Comparison of ENCODE assay signal across 1 cellular context in genomic region chr1:32071758-32072621, GRCh38.
TF ChIP-seq lines count a peak whose summit lies in the region.

No MANE protein-coding gene starts in this region.

TF ChIP-seq in HepG2, 621 proteins besides CTCF, POLR2A, EP300 and RAD21 (continued from another document and continues in another):
- TF ChIP-seq ZNF318 (CRISPR knock-in tag; IDR thresholded peaks at IDR 0.05): no peak
- no peak for TF ChIP-seq CC2D1A (CRISPR knock-in tag; IDR thresholded peaks at IDR 0.05)
- peak; percentile 4 for TF ChIP-seq ZEB1 (IDR thresholded peaks at IDR 0.05; ENCODE audit: insufficient replicate concordance, low read depth)
- TF ChIP-seq ZNF687 (CRISPR knock-in tag; IDR thresholded peaks at IDR 0.05): no peak
- TF ChIP-seq ZNF770 (CRISPR knock-in tag; IDR thresholded peaks at IDR 0.05): no peak
- TF ChIP-seq ARID2 (CRISPR knock-in tag; IDR thresholded peaks at IDR 0.05; ENCODE audit: borderline replicate concordance): peak; percentile 85
- TF ChIP-seq STAG1 (CRISPR knock-in tag; IDR thresholded peaks at IDR 0.05): no peak
- TF ChIP-seq SMC3 (IDR thresholded peaks at IDR 0.05; ENCODE audit: low read length): no peak
- TF ChIP-seq U2AF2 (IDR thresholded peaks at IDR 0.05; ENCODE audit: low read depth, low read length): no peak
- TF ChIP-seq ZNF543 (CRISPR knock-in tag; IDR thresholded peaks at IDR 0.05): 0 out of 2 replicates have a peak, but pooled peaks have one; percentile 1
- peak; percentile 3 for TF ChIP-seq ZIK1 (CRISPR knock-in tag; IDR thresholded peaks at IDR 0.05; ENCODE audit: borderline replicate concordance, low read depth)
- no peak for TF ChIP-seq ZNF781 (CRISPR knock-in tag; IDR thresholded peaks at IDR 0.05; ENCODE audit: borderline replicate concordance, not compliant biosample characterization)
- TF ChIP-seq FOXM1 (CRISPR knock-in tag; IDR thresholded peaks at IDR 0.05): no peak
- TF ChIP-seq ZNF407 (CRISPR knock-in tag; IDR thresholded peaks at IDR 0.05; ENCODE audit: not compliant biosample characterization): no peak
- no peak for TF ChIP-seq ZNF335 (CRISPR knock-in tag; IDR thresholded peaks at IDR 0.05)
- no peak for TF ChIP-seq ZNF619 (CRISPR knock-in tag; IDR thresholded peaks at IDR 0.05)
- TF ChIP-seq NCOA5 (CRISPR knock-in tag; IDR thresholded peaks at IDR 0.05): no peak
- TF ChIP-seq ZNF572 (CRISPR knock-in tag; IDR thresholded peaks at IDR 0.05): no peak
- TF ChIP-seq ZNF138 (CRISPR knock-in tag; IDR thresholded peaks at IDR 0.05; ENCODE audit: low read depth): no peak
- TF ChIP-seq ZNF382 (CRISPR knock-in tag; IDR thresholded peaks at IDR 0.05; ENCODE audit: borderline replicate concordance): no peak
- TF ChIP-seq ZNF746 (CRISPR knock-in tag; IDR thresholded peaks at IDR 0.05): no peak
- TF ChIP-seq NAIF1 (CRISPR knock-in tag; IDR thresholded peaks at IDR 0.05; ENCODE audit: borderline replicate concordance): no peak
- no peak for TF ChIP-seq HNRNPLL (IDR thresholded peaks at IDR 0.05; ENCODE audit: low read depth, low read length, poor library complexity, severe bottlenecking)
- TF ChIP-seq TBX3 (IDR thresholded peaks at IDR 0.05; ENCODE audit: borderline replicate concordance): no peak
- no peak for TF ChIP-seq RXRB (CRISPR knock-in tag; IDR thresholded peaks at IDR 0.05; ENCODE audit: borderline replicate concordance)
- no peak for TF ChIP-seq GTF2F1 (IDR thresholded peaks at IDR 0.05; ENCODE audit: low read length)
- no peak for TF ChIP-seq SETDB1 (CRISPR knock-in tag; IDR thresholded peaks at IDR 0.05; ENCODE audit: borderline replicate concordance)
- TF ChIP-seq ASH2L (IDR thresholded peaks at IDR 0.05; ENCODE audit: insufficient read length, low read depth, low read length): no peak
- no peak for TF ChIP-seq ZBTB33 (CRISPR knock-in tag; IDR thresholded peaks at IDR 0.05)
- TF ChIP-seq SMYD3 (CRISPR knock-in tag; IDR thresholded peaks at IDR 0.05): peak; percentile 37; the same call in 1 of the 2 replicates
- no peak for TF ChIP-seq REPIN1 (CRISPR knock-in tag; IDR thresholded peaks at IDR 0.05; ENCODE audit: borderline replicate concordance, low read depth)
- no peak for TF ChIP-seq CHD2 (IDR thresholded peaks at IDR 0.05; ENCODE audit: low read depth, low read length)
- no peak for TF ChIP-seq DDIT3 (CRISPR knock-in tag; IDR thresholded peaks at IDR 0.05)
- no peak for TF ChIP-seq ZNF75D (CRISPR knock-in tag; IDR thresholded peaks at IDR 0.05; ENCODE audit: borderline replicate concordance)
- TF ChIP-seq ZNF775 (CRISPR knock-in tag; IDR thresholded peaks at IDR 0.05; ENCODE audit: borderline replicate concordance): no peak
